Comparison of ENCODE assay signal across 1 cellular context in genomic region chr9:37430841-37431597, GRCh38.
A peak's percentile ranks its signal among the peaks of the same experiment; 100 is the strongest.
TF ChIP-seq lines count a peak whose summit lies in the region.

No MANE protein-coding gene starts in this region.

TF ChIP-seq in SK-N-SH, 30 proteins besides CTCF, POLR2A, EP300 and RAD21:
- TF ChIP-seq RXRA (IDR thresholded peaks at IDR 0.05; ENCODE audit: borderline replicate concordance, low read depth) (no peak), POLR2AphosphoS5 (IDR thresholded peaks at IDR 0.05; ENCODE audit: low read depth, low read length) (peak; percentile 24; the same call in 1 of the 2 replicates)
